Comparison of ENCODE assay signal across 1 cellular context in the genomic region with DNA sequence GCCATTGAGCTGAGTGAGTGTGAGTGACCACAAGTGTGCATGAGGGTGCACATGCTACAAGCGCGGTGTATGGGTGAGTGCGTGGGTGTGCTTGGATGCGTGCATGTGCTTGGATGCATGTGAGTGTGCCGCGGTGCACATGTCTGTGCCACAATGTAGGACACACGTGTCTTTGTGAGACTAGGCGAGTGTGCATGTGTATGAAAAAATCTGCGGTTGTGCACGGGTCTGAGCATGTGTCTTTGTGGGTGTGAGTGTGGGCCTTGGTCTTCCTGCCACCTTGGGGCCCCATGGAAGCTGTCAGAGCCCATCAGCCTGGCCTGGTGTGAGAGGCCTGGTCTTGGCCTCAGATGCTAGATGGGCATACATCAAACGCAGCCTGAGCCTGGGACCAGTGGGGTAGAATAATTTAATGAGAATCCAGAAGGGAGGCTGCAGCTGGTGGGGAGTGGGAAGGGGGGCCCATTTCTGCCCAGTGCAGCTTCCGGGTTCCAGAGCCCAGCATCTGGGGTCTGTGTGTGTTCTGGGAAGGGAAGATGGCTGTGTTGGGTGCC.
TF ChIP-seq lines count a peak whose summit lies in the region.

No MANE protein-coding gene starts in this region.

TF ChIP-seq in HepG2, 621 proteins besides CTCF, POLR2A, EP300 and RAD21 (continued from another document):
- TF ChIP-seq, protein P1, sequence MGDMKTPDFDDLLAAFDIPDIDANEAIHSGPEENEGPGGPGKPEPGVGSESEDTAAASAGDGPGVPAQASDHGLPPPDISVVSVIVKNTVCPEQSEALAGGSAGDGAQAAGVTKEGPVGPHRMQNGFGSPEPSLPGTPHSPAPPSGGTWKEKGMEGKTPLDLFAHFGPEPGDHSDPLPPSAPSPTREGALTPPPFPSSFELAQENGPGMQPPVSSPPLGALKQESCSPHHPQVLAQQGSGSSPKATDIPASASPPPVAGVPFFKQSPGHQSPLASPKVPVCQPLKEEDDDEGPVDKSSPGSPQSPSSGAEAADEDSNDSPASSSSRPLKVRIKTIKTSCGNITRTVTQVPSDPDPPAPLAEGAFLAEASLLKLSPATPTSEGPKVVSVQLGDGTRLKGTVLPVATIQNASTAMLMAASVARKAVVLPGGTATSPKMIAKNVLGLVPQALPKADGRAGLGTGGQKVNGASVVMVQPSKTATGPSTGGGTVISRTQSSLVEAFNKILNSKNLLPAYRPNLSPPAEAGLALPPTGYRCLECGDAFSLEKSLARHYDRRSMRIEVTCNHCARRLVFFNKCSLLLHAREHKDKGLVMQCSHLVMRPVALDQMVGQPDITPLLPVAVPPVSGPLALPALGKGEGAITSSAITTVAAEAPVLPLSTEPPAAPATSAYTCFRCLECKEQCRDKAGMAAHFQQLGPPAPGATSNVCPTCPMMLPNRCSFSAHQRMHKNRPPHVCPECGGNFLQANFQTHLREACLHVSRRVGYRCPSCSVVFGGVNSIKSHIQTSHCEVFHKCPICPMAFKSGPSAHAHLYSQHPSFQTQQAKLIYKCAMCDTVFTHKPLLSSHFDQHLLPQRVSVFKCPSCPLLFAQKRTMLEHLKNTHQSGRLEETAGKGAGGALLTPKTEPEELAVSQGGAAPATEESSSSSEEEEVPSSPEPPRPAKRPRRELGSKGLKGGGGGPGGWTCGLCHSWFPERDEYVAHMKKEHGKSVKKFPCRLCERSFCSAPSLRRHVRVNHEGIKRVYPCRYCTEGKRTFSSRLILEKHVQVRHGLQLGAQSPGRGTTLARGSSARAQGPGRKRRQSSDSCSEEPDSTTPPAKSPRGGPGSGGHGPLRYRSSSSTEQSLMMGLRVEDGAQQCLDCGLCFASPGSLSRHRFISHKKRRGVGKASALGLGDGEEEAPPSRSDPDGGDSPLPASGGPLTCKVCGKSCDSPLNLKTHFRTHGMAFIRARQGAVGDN (CRISPR knock-in tag; IDR thresholded peaks at IDR 0.05), result peak; percentile 18; the same call in 1 of the 2 replicates
